ENCODE assay signal across 8 cellular contexts in the genomic region with DNA sequence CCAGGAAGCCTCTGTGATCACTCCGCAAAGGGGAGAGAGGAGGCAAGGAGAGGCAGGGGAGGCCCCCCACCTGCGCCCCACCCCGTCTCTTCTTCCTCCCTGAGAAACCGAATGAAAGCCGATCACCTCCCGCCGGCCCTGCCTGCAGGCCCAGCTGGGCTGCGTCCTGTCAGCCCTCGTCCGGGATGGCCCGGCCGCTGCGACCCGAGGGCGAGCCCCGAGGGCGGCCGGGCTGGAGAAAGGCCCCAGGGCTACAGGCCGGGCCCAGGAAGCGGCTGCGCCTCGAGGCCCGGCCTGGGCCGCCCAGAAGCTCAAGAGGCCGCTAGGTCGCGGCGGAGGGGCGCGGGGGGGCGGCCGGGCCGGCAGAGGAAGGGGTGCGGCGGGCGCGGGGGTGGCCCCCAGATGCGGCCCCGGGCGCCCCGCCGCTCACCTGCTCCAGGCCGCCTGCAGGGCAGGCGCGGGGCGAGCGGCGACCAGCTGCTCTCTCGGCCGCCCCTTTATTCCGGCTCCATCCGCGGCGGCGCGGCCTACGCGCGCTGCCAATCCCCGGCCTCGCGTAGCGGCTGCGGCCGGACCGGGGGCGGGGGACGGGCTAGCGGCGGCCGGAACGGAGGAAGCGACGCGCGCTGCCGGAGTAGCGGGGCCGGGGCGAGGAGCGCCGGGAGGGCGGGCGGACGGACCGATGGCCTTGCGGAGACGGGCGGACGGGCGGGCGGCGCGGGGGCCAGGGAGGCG. TPM values are rescaled to one million over a fixed set of nuclear protein-coding genes. Genes with fewer than 3 reads are reported as not detected.
A peak's percentile ranks its signal among the peaks of the same experiment; 100 is the strongest.
DNase-seq lines count a peak whose midpoint lies in the region; ATAC-seq and TF ChIP-seq lines count a peak whose summit lies in the region.

A gene (minus strand): TSS at position 702 of the 735 bp plus-strand sequence. CDS start 2,407 bp downstream, outside the sequence.

- H3K4me3 ChIP-seq in GM23248 (peak within 1 kb of the TSS; percentile 98), MM.1S (ENCODE audit: low read length) (peak within 1 kb of the TSS; percentile 99), stomach (peak within 1 kb of the TSS; percentile 60 to 84 (median 73))

- H3K79me2 ChIP-seq in GM23248 (ENCODE audit: insufficient read depth) = no peaks in the 10 kb centered on the region
- H3K79me2 ChIP-seq in MM.1S (ENCODE audit: low read length) = peaks cover 15% of the 10 kb centered on the region

- H3K9me3 ChIP-seq in GM23248 (ENCODE audit: low read depth) (no peaks in the 10 kb centered on the region), MM.1S (replicated peaks; ENCODE audit: insufficient read depth, low read length) (no peaks in the 10 kb centered on the region), stomach (no peaks in the 10 kb centered on the region)

- H3K36me3 ChIP-seq in GM23248 (ENCODE audit: low read depth) (no peaks in the 10 kb centered on the region), MM.1S (replicated peaks; ENCODE audit: insufficient read depth, low read length) (no peaks in the 10 kb centered on the region), stomach (peaks cover 26 to 48% (median 45%) of the 10 kb centered on the region in 4 donors)

- H3K27ac ChIP-seq in GM23248 = peak within 1 kb of the TSS; percentile 59
- peak within 1 kb of the TSS; percentile 74; the same call in 1 of the 2 replicates for H3K27ac ChIP-seq in MM.1S (ENCODE audit: low read length)
- peak within 1 kb of the TSS; percentile 88 to 94 (median 92) for H3K27ac ChIP-seq in stomach

- no peak for TF ChIP-seq CTCF in MM.1S (IDR thresholded peaks at IDR 0.05; ENCODE audit: low read length)
- peak in 1 of 2 experiments; percentile 3 for TF ChIP-seq CTCF in brain (conservative IDR thresholded peaks at IDR 0.05)
- TF ChIP-seq CTCF in stomach (IDR thresholded peaks at IDR 0.05) = no peak

- ATAC-seq in GM18502 (IDR thresholded peaks at IDR 0.05; ENCODE audit: poor library complexity, unreplicated experiment) (peak; percentile 29), left colon (peak; percentile 8)

- in situ Hi-C loops in GM23248 (cut with MboI) = loop anchor here (25.0 kb wide), 1 partner anchor 487 kb away; no protein-coding TSS in a partner anchor

- H3F3A ChIP-seq in GM23248 (ENCODE audit: insufficient read depth) (peaks cover 18% of the 10 kb centered on the region), MM.1S (ENCODE audit: insufficient read depth, low read length) (peaks cover 14% of the 10 kb centered on the region)

- H3K4me2 ChIP-seq in GM23248 (ENCODE audit: unreplicated experiment) (peak within 1 kb of the TSS; percentile 87), MM.1S (ENCODE audit: low read depth, low read length) (peak within 1 kb of the TSS; percentile 100)

- H3K9ac ChIP-seq in GM23248 (peak within 1 kb of the TSS; percentile 88), MM.1S (ENCODE audit: low read length) (peak within 1 kb of the TSS; percentile 86)

- H3K27me3 ChIP-seq in GM23248 (replicated peaks; ENCODE audit: insufficient read depth) = no peaks in the 10 kb centered on the region
- no peaks in the 10 kb centered on the region for H3K27me3 ChIP-seq in MM.1S (replicated peaks; ENCODE audit: insufficient read depth, low read length)
- no peaks in the 10 kb centered on the region for H3K27me3 ChIP-seq in stomach

- no peaks in the 10 kb centered on the region for H3K9me3 Mint-ChIP-seq in brain

- WGBS in GM23248 (ENCODE audit: low coverage in 1 of 2, low lambda C conversion rate in 2 of 2, missing lambda C conversion rate in 2 of 2), 2 experiments = 2 to 3% methylated on average over 38 to 63 of the region's 95 CpGs
- WGBS in stomach, 5 donors = 0 to 3% (median 1%) methylated on average over 10 to 94 of the region's 95 CpGs

- peaks cover 48% of the 10 kb centered on the region for H3K4me1 Mint-ChIP-seq in brain

- TF ChIP-seq POLR2A in stomach (IDR thresholded peaks at IDR 0.05) = no peak

- H2AFZ ChIP-seq in GM23248 (peak within 1 kb of the TSS; percentile 97), MM.1S (ENCODE audit: low read length) (peak within 1 kb of the TSS; percentile 100)

- no peaks in the 10 kb centered on the region for H4K20me1 ChIP-seq in GM23248 (ENCODE audit: insufficient read depth)
- H4K20me1 ChIP-seq in MM.1S (ENCODE audit: insufficient read depth, low read length) = no peaks in the 10 kb centered on the region; the same call in 1 of the 2 replicates

- intact Hi-C loops in left colon (cut with DNase I, micrococcal nuclease) = loop anchor here (5.0 to 10.0 kb wide), 3 partner anchors 95 to 245 kb away; no protein-coding TSS in a partner anchor
- intact Hi-C loops in stomach (cut with DNase I; ENCODE audit: low total_unique reads) = loop anchor here (5.0 to 10.0 kb wide), 2 partner anchors 98 to 245 kb away; no protein-coding TSS in a partner anchor

- H3K27ac Mint-ChIP-seq in brain = peak within 1 kb of the TSS; percentile 80 to 96 (median 89)

- H3K9me2 ChIP-seq in GM23248 (ENCODE audit: insufficient read depth) = no peaks in the 10 kb centered on the region
- no peaks in the 10 kb centered on the region for H3K9me2 ChIP-seq in MM.1S (replicated peaks; ENCODE audit: insufficient read depth, low read length)

- peak within 1 kb of the TSS; percentile 89 to 97 (median 94) for H3K4me3 Mint-ChIP-seq in brain

- peaks cover 3% of the 10 kb centered on the region for H3K27me3 Mint-ChIP-seq in brain

- TF ChIP-seq EP300 in stomach (IDR thresholded peaks at IDR 0.05) = no peak

- H3K36me3 Mint-ChIP-seq in brain = peaks cover 13% of the 10 kb centered on the region

- DNase-seq in GM23248 = peak; percentile 65
- DNase-seq in MM.1S = peak; percentile 34
- DNase-seq in left colon = peak in 1 of 2 donors; percentile 42
- no peak for DNase-seq in stomach
- no peak for DNase-seq in epidermal melanocyte (ENCODE audit: insufficient read length, low spot score)
- no peak for DNase-seq in NCI-H1105 treated with DMSO at 0.1 percent for 48 hours (lab: John Stamatoyannopoulos, UW)

- peaks cover 16% of the 10 kb centered on the region for H3K4me1 ChIP-seq in GM23248 (ENCODE audit: insufficient read depth)
- peaks cover 17% of the 10 kb centered on the region for H3K4me1 ChIP-seq in MM.1S (ENCODE audit: low read length)
- H3K4me1 ChIP-seq in stomach = peaks cover 25 to 56% (median 48%) of the 10 kb centered on the region in 4 donors

RNA-seq across cellular contexts. Expression of the gene that starts here (rescaled TPM):
- total RNA-seq in GM23248 (2014; rRNA removed; shearing (Covaris generic)) = 0.63 and 8.2 TPM in 2 replicates
- 4.6 and 4.9 TPM in 2 replicates for polyA plus RNA-seq in GM23248 (2016; fragmentation: Nextera tagmentation; extraction: Ambion mirVana)
- polyA plus RNA-seq in brain (ENCODE audit: insufficient read depth, low read depth, low replicate concordance) = 15.1 TPM
- total RNA-seq in left colon = 1 to 10 TPM; 5.0 to 7.9 TPM
- total RNA-seq in stomach = 10 to 100 TPM in 1 of 5 donors, 1 to 10 TPM in 3, not detected in 1; 2.4 to 11.0 (median 5.3) TPM
- 1 to 10 TPM; 1.4 to 2.7 (median 2.2) TPM for polyA plus RNA-seq in stomach

Comparison
In these comparisons a context has a peak if more than half of its experiments do, and no peak if none do; other contexts are left out.
1. DNase-seq: peak in GM23248 (single experiment) and MM.1S (single experiment); none in stomach (single experiment), epidermal melanocyte (single experiment) and NCI-H1105 treated with DMSO at 0.1 percent for 48 hours (single experiment).
2. Peak in every context shown above with its lines, with median percentiles within 50 percentile points of each other: H3K27ac ChIP-seq and H3K4me3 ChIP-seq.